ENCODE assay signal across 1 cellular context in genomic region chr11:61650781-61651571, GRCh38.
TF ChIP-seq lines count a peak whose summit lies in the region.

No MANE protein-coding gene starts in this region.

TF ChIP-seq in HepG2, 621 proteins besides CTCF, POLR2A, EP300 and RAD21 (continued from another document):
- TF ChIP-seq MAFK (conservative IDR thresholded peaks at IDR 0.05 in 1 of 2, IDR thresholded peaks at IDR 0.05 in 1 of 2; ENCODE audit: low read length in 2 of 2) (peak; percentile 99 to 100), MAFF (IDR thresholded peaks at IDR 0.05; ENCODE audit: low read depth, low read length) (peak; percentile 100), ZBTB20 (CRISPR knock-in tag; IDR thresholded peaks at IDR 0.05; ENCODE audit: borderline replicate concordance, low read depth) (no peak), ZNF430 (CRISPR knock-in tag; IDR thresholded peaks at IDR 0.05) (no peak), DMAP1 (CRISPR knock-in tag; IDR thresholded peaks at IDR 0.05) (no peak), BCLAF1 (IDR thresholded peaks at IDR 0.05) (no peak), HNF1A (IDR thresholded peaks at IDR 0.05; ENCODE audit: low read depth) (no peak), HNF1A (CRISPR knock-in tag; IDR thresholded peaks at IDR 0.05; ENCODE audit: borderline replicate concordance) (no peak), DNMT3B (CRISPR knock-in tag; conservative IDR thresholded peaks at IDR 0.05) (no peak), RFX5 (IDR thresholded peaks at IDR 0.05; ENCODE audit: low read depth, low read length) (peak; percentile 32; the same call in 1 of the 2 replicates), REXO4 (CRISPR knock-in tag; IDR thresholded peaks at IDR 0.05; ENCODE audit: borderline replicate concordance) (no peak), GATAD1 (CRISPR knock-in tag; IDR thresholded peaks at IDR 0.05) (no peak), HDAC6 (IDR thresholded peaks at IDR 0.05; ENCODE audit: low read depth, low read length) (no peak)
